ENCODE assay signal across 8 cellular contexts in genomic region chr11:18011633-18012313, GRCh38. TPM values are rescaled to one million over a fixed set of nuclear protein-coding genes. Genes with fewer than 3 reads are reported as not detected.
DNase-seq lines count a peak whose midpoint lies in the region; ATAC-seq, FAIRE-seq and TF ChIP-seq lines count a peak whose summit lies in the region.

No MANE protein-coding gene starts in this region.

- no peaks in the 10 kb centered on the region for H4K20me1 ChIP-seq in keratinocyte (ENCODE audit: control insufficient read depth, extremely low read depth, insufficient read depth, low read length)

- DNase-seq in activated CD8-positive, alpha-beta memory T cell treated with anti-CD3 and anti-CD28 coated beads, Interleukin-2, amount 10 ng/mL, durations not matched to agents 7 days and 5 days: no peak
- no peak for DNase-seq in activated CD8-positive, alpha-beta memory T cell treated with anti-CD3 and anti-CD28 coated beads, Interleukin-2, amount 50 U/mL, for 48 hours
- no peak for DNase-seq in keratinocyte (ENCODE audit: low read depth, low spot score)
- peak in 18 of 49 donors; percentile 1 to 26 (median 12) for DNase-seq in substantia nigra (lab: John Stamatoyannopoulos, UW)
- no peak for DNase-seq in GM10248 (ENCODE audit: extremely low spot score)
- DNase-seq in NCI-H187 (lab: John Stamatoyannopoulos, UW): no peak
- DNase-seq in T-helper 9 cell: no peak

- peaks cover 33% of the 10 kb centered on the region for H3K4me1 Mint-ChIP-seq in activated CD8-positive, alpha-beta memory T cell treated with anti-CD3 and anti-CD28 coated beads, Interleukin-2, amount 10 ng/mL, durations not matched to agents 7 days and 5 days
- peaks cover 39% of the 10 kb centered on the region for H3K4me1 Mint-ChIP-seq in activated naive CD4-positive, alpha-beta T cell treated with anti-CD3 and anti-CD28 coated beads, Interleukin-2, amount 50 U/mL, for 24 hours

- H3K9me3 Mint-ChIP-seq in activated CD8-positive, alpha-beta memory T cell treated with anti-CD3 and anti-CD28 coated beads, Interleukin-2, amount 10 ng/mL, durations not matched to agents 7 days and 5 days (ENCODE audit: low read depth): no peaks in the 10 kb centered on the region
- no peaks in the 10 kb centered on the region for H3K9me3 Mint-ChIP-seq in activated naive CD4-positive, alpha-beta T cell treated with anti-CD3 and anti-CD28 coated beads, Interleukin-2, amount 50 U/mL, for 24 hours

- peak overlapping the region; percentile 85 for H3K4me2 ChIP-seq in keratinocyte (ENCODE audit: control insufficient read depth, extremely low read depth, insufficient read depth, low read depth, low read length)

- peaks cover 2% of the 10 kb centered on the region for H3K36me3 Mint-ChIP-seq in activated CD8-positive, alpha-beta memory T cell treated with anti-CD3 and anti-CD28 coated beads, Interleukin-2, amount 10 ng/mL, durations not matched to agents 7 days and 5 days
- no peaks in the 10 kb centered on the region for H3K36me3 Mint-ChIP-seq in activated naive CD4-positive, alpha-beta T cell treated with anti-CD3 and anti-CD28 coated beads, Interleukin-2, amount 50 U/mL, for 24 hours

- ATAC-seq in activated CD8-positive, alpha-beta memory T cell treated with anti-CD3 and anti-CD28 coated beads, Interleukin-2, amount 10 ng/mL, durations not matched to agents 7 days and 5 days: no peak

- CTCF ChIA-PET in activated CD8-positive, alpha-beta memory T cell treated with anti-CD3 and anti-CD28 coated beads, Interleukin-2, amount 10 ng/mL, durations not matched to agents 7 days and 5 days (lab: Charles Lee): interaction anchor here (2.6 kb wide), 1 partner anchor 20 kb away, joined by 10 read pairs; no protein-coding TSS in a partner anchor
- CTCF ChIA-PET in GM10248 (lab: Yijun Ruan, JAX): no interaction called here

- TF ChIP-seq CTCF in keratinocyte (optimal IDR thresholded peaks at IDR 0.05 in 1 of 3, IDR thresholded peaks at IDR 0.05 in 1 of 3, conservative IDR thresholded peaks at IDR 0.05 in 1 of 3; ENCODE audit: extremely low read depth in 1 of 3, insufficient read depth in 2 of 3, low read length in 3 of 3) (no peak), GM10248 (IDR thresholded peaks at IDR 0.05; ENCODE audit: control extremely low read depth, extremely low read depth, low read depth, missing control alignments) (no peak)

- peaks cover 10% of the 10 kb centered on the region for H3K4me1 ChIP-seq in keratinocyte (ENCODE audit: control insufficient read depth, extremely low read depth, insufficient read depth, low read length)

- peak overlapping the region; percentile 83 to 91 (median 87) for H3K4me3 ChIP-seq in keratinocyte (ENCODE audit: control insufficient read depth in 2 of 3, extremely low read depth in 1 of 3, insufficient read depth in 2 of 3, low read depth in 1 of 3, low read length in 3 of 3)

- peak overlapping the region; percentile 30 for H3K27ac ChIP-seq in keratinocyte (ENCODE audit: control insufficient read depth, insufficient read depth, low read length)
- H3K27ac ChIP-seq in substantia nigra (ENCODE audit: low read depth, low read length, poor library complexity, severe bottlenecking): peak overlapping the region; percentile 85

- dilution Hi-C loops in keratinocyte (cut with MboI; ENCODE audit: extremely low pct_ligation_motif_present, low sequenced_read_pairs): no loop called here

- peaks cover 3% of the 10 kb centered on the region for H3K27me3 ChIP-seq in keratinocyte (ENCODE audit: control insufficient read depth, extremely low read depth, insufficient read depth, low read length)

- POLR2A ChIA-PET in GM10248 (lab: Yijun Ruan, JAX): no interaction called here

- no peaks in the 10 kb centered on the region for H3K27me3 Mint-ChIP-seq in activated CD8-positive, alpha-beta memory T cell treated with anti-CD3 and anti-CD28 coated beads, Interleukin-2, amount 10 ng/mL, durations not matched to agents 7 days and 5 days
- H3K27me3 Mint-ChIP-seq in activated naive CD4-positive, alpha-beta T cell treated with anti-CD3 and anti-CD28 coated beads, Interleukin-2, amount 50 U/mL, for 24 hours: no peaks in the 10 kb centered on the region

- H3K79me2 ChIP-seq in keratinocyte (ENCODE audit: control insufficient read depth, insufficient read depth, low read length): peaks cover 11% of the 10 kb centered on the region

- H3K36me3 ChIP-seq in keratinocyte (ENCODE audit: control insufficient read depth in 2 of 2, extremely low read depth in 1 of 2, insufficient read depth in 2 of 2, low read length in 2 of 2): no peaks in the 10 kb centered on the region

- no peak for FAIRE-seq in keratinocyte (lab: Jason Lieb, UNC)

- peak overlapping the region; percentile 72 for H2AFZ ChIP-seq in keratinocyte (ENCODE audit: control insufficient read depth, low read length)

- H3K9ac ChIP-seq in keratinocyte (ENCODE audit: control insufficient read depth, extremely low read depth, insufficient read depth, low read length): peak overlapping the region; percentile 77

- H3K4me3 Mint-ChIP-seq in activated CD8-positive, alpha-beta memory T cell treated with anti-CD3 and anti-CD28 coated beads, Interleukin-2, amount 10 ng/mL, durations not matched to agents 7 days and 5 days: peak overlapping the region; percentile 86
- peak overlapping the region; percentile 98 for H3K4me3 Mint-ChIP-seq in activated naive CD4-positive, alpha-beta T cell treated with anti-CD3 and anti-CD28 coated beads, Interleukin-2, amount 50 U/mL, for 24 hours

- H3K27ac Mint-ChIP-seq in activated CD8-positive, alpha-beta memory T cell treated with anti-CD3 and anti-CD28 coated beads, Interleukin-2, amount 10 ng/mL, durations not matched to agents 7 days and 5 days: peak overlapping the region; percentile 77
- H3K27ac Mint-ChIP-seq in activated naive CD4-positive, alpha-beta T cell treated with anti-CD3 and anti-CD28 coated beads, Interleukin-2, amount 50 U/mL, for 24 hours: peak overlapping the region; percentile 88

- H3K9me1 ChIP-seq in keratinocyte (ENCODE audit: control insufficient read depth, extremely low read depth, insufficient read depth, low read length): no peaks in the 10 kb centered on the region

- H3K9me3 ChIP-seq in keratinocyte (ENCODE audit: control insufficient read depth, low read depth, low read length): no peaks in the 10 kb centered on the region

RNA-seq across cellular contexts. Expression of gene SERGEF, which starts 1.1 kb away (rescaled TPM):
- total RNA-seq in activated CD8-positive, alpha-beta memory T cell treated with anti-CD3 and anti-CD28 coated beads, Interleukin-2, amount 10 ng/mL, durations not matched to agents 7 days and 5 days: 10 to 100 TPM; 30.4 to 38.8 TPM
- 11.8 to 20.6 TPM (median 15.6 TPM) in 3 replicates for polyA plus RNA-seq in keratinocyte
- 21.0 TPM for polyA plus RNA-seq in keratinocyte (2011; ENCODE audit: low read depth)
- polyA plus RNA-seq in keratinocyte (2011; cell fraction: cytosol; rRNA removed): 16.8 and 19.6 TPM in 2 replicates
- 10.1 and 14.0 TPM in 2 replicates for polyA plus RNA-seq in keratinocyte (2011; cell fraction: nucleus; rRNA removed)
- 20.6 and 23.0 TPM in 2 replicates for polyA plus RNA-seq in keratinocyte (2012; ENCODE audit: low replicate concordance)
- 12.9 to 24.8 TPM (median 18.8 TPM) in 3 replicates for polyA minus RNA-seq in keratinocyte
- polyA minus RNA-seq in keratinocyte (2011; cell fraction: cytosol; rRNA and poly(A)+ RNA removed): 19.4 TPM
- polyA minus RNA-seq in keratinocyte (2011; cell fraction: nucleus; rRNA and poly(A)+ RNA removed): 4.4 and 13.4 TPM in 2 replicates

RNA-seq across cellular contexts. Expression of gene TPH1, which starts 34.3 kb away (rescaled TPM):
- total RNA-seq in activated CD8-positive, alpha-beta memory T cell treated with anti-CD3 and anti-CD28 coated beads, Interleukin-2, amount 10 ng/mL, durations not matched to agents 7 days and 5 days: under 1 TPM; 0.26 to 0.40 TPM
- 0.09 to 0.23 TPM (median 0.22 TPM) in 3 replicates for polyA plus RNA-seq in keratinocyte
- polyA plus RNA-seq in keratinocyte (2011; ENCODE audit: low read depth): 0.70 TPM
- polyA plus RNA-seq in keratinocyte (2011; cell fraction: cytosol; rRNA removed): 0.04 and 0.06 TPM in 2 replicates
- 1.3 TPM in 2 replicates for polyA plus RNA-seq in keratinocyte (2011; cell fraction: nucleus; rRNA removed)
- polyA plus RNA-seq in keratinocyte (2012; ENCODE audit: low replicate concordance): 0.05 and 0.08 TPM in 2 replicates
- 0.10 to 0.16 TPM in 2 of 3 replicates, not detected in the other for polyA minus RNA-seq in keratinocyte
- not detected for polyA minus RNA-seq in keratinocyte (2011; cell fraction: cytosol; rRNA and poly(A)+ RNA removed)
- polyA minus RNA-seq in keratinocyte (2011; cell fraction: nucleus; rRNA and poly(A)+ RNA removed): 0.32 and 0.54 TPM in 2 replicates
